ENCODE assay signal across 18 cellular contexts in the genomic region with DNA sequence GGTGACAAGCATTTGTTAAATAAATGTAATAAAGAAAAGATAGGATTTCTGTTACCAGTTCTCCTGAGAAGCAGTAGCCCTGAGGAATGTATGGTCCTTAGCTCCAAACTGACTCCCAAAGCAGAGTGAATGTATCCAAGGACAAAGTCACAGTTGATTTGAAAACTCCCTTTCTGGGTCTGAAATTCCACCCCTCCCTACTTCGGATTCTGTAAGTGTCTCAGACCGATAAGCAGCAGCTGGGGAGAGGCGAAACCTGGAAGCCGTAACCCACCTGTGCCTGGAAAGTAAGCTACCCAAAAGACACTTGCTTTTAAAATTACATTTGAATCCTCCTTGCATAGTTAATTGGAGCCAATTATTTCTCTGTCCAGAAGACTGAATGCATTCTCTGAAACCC.
DNase-seq lines count a peak whose midpoint lies in the region; ATAC-seq and TF ChIP-seq lines count a peak whose summit lies in the region.
"Had no signal": no experiment of that assay in that cellular context is flagged by ENCODE, and none has a peak within 500 bp of the region (broad histone marks: within the 10 kb centered on the region; RNA-seq: fewer than 3 reads in every experiment).

No MANE protein-coding gene starts in this region.

- H3K9me3 ChIP-seq in body of pancreas: no peaks in the 10 kb centered on the region
- H3K9me3 ChIP-seq in esophagus muscularis mucosa: no peaks in the 10 kb centered on the region

- H3K4me1 ChIP-seq in body of pancreas (peaks cover 23% of the 10 kb centered on the region), esophagus muscularis mucosa (peaks cover 5 to 21% (median 18%) of the 10 kb centered on the region in 4 donors)
- H3K4me1 ChIP-seq: BE2C, Caco-2 had no signal

- WGBS in body of pancreas, 2 donors: 24 to 39% methylated on average over 4 of the region's 4 CpGs
- 80% methylated on average over 4 of the region's 4 CpGs for WGBS in esophagus muscularis mucosa

- TF ChIP-seq CTCF in body of pancreas (IDR thresholded peaks at IDR 0.05) (no peak), esophagus muscularis mucosa (IDR thresholded peaks at IDR 0.05) (no peak)

- no peak for TF ChIP-seq EP300 in esophagus muscularis mucosa (IDR thresholded peaks at IDR 0.05)

- peak overlapping the region in 3 of 4 donors; percentile 46 to 63 (median 47) for H3K27ac ChIP-seq in body of pancreas
- no peak overlapping the region for H3K27ac ChIP-seq in esophagus muscularis mucosa (replicated peaks in 1 of 4)
- H3K27ac ChIP-seq: BLaER1, C4-2B had no signal

- no peaks in the 10 kb centered on the region for H3K27me3 ChIP-seq in body of pancreas
- no peaks in the 10 kb centered on the region for H3K27me3 ChIP-seq in esophagus muscularis mucosa
- H3K27me3 ChIP-seq: BE2C, BLaER1 had no signal

- H3K36me3 ChIP-seq in body of pancreas (replicated peaks in 1 of 2; ENCODE audit: insufficient read depth in 1 of 2, low read depth in 2 of 2): no peaks in the 10 kb centered on the region
- H3K36me3 ChIP-seq in esophagus muscularis mucosa: no peaks in the 10 kb centered on the region
- H3K36me3 ChIP-seq: BE2C, BLaER1 had no signal

- peak; percentile 54 for ATAC-seq in body of pancreas
- ATAC-seq in HG03342 (IDR thresholded peaks at IDR 0.05; ENCODE audit: unreplicated experiment): no peak
- ATAC-seq: CD8-positive, alpha-beta T cell had no signal

- DNase-seq in body of pancreas (peak in 1 of 4 donors; percentile 26), esophagus muscularis mucosa (ENCODE audit: extremely low spot score) (peak; percentile 31), left kidney (ENCODE audit: low read depth, low spot score) (peak; percentile 39), NCI-H526 (lab: John Stamatoyannopoulos, UW) (no peak), C1 segment of cervical spinal cord (lab: John Stamatoyannopoulos, UW) (no peak)
- DNase-seq in stimulated activated CD4-positive, alpha-beta T cell treated with anti-CD3 and anti-CD28 coated beads, Interleukin-2, amount 100 ng/mL, for 24 hours: no peak
- DNase-seq: 8988T; ACHN; BE2C; Caco-2; Calu3; CD4-positive, alpha-beta T cell; CD8-positive, alpha-beta T cell; DMS79 treated with DMSO at 0.1 percent for 48 hours; GF-D8 had no signal

- intact Hi-C loops in body of pancreas (cut with DNase I): no loop called here
- intact Hi-C loops in esophagus muscularis mucosa (cut with DNase I): no loop called here

- no peak for TF ChIP-seq POLR2A in body of pancreas (IDR thresholded peaks at IDR 0.05)
- TF ChIP-seq POLR2A in esophagus muscularis mucosa (IDR thresholded peaks at IDR 0.05; ENCODE audit: low read depth): no peak

- H3K4me3 ChIP-seq in body of pancreas (no peak overlapping the region), esophagus muscularis mucosa (no peak overlapping the region)
- H3K4me3 ChIP-seq: BLaER1 had no signal

Comparison
In these comparisons a context has a peak if more than half of its experiments do, and no peak if none do; other contexts are left out.
1. DNase-seq: peak in esophagus muscularis mucosa (single experiment) and left kidney (single experiment); none in NCI-H526 (0 of 2), stimulated activated CD4-positive, alpha-beta T cell treated with anti-CD3 and anti-CD28 coated beads, Interleukin-2, amount 100 ng/mL, for 24 hours (0 of 2) and C1 segment of cervical spinal cord (0 of 14).
2. H3K27ac ChIP-seq: peak in body of pancreas (3 of 4); none in esophagus muscularis mucosa (0 of 4).